ENCODE assay signal across 7 cellular contexts in genomic region chr11:64306563-64306875, GRCh38. TPM values are rescaled to one million over a fixed set of nuclear protein-coding genes. Genes with fewer than 3 reads are reported as not detected.
A peak's percentile ranks its signal among the peaks of the same experiment; 100 is the strongest.
DNase-seq lines count a peak whose midpoint lies in the region; ATAC-seq, FAIRE-seq and TF ChIP-seq lines count a peak whose summit lies in the region.

No MANE protein-coding gene starts in this region.

- peaks cover 8% of the 10 kb centered on the region; the same call in 1 of the 2 replicates for H3K36me3 ChIP-seq in HUES6 (ENCODE audit: control insufficient read depth, insufficient read depth, low read length)
- H3K36me3 ChIP-seq in keratinocyte (ENCODE audit: control insufficient read depth in 2 of 2, extremely low read depth in 1 of 2, insufficient read depth in 2 of 2, low read length in 2 of 2): no peaks in the 10 kb centered on the region
- peaks cover 0 to 14% (median 10%) of the 10 kb centered on the region in 4 donors for H3K36me3 ChIP-seq in stomach

- intact Hi-C loops in stomach (cut with DNase I; ENCODE audit: low total_unique reads): no loop called here

- H2AFZ ChIP-seq in keratinocyte (ENCODE audit: control insufficient read depth, low read length): peak overlapping the region; percentile 19

- no peak for ATAC-seq in activated naive CD8-positive, alpha-beta T cell treated with anti-CD3 and anti-CD28 coated beads, Interleukin-2, amount 50 U/mL, for 24 hours
- ATAC-seq in HG03520 (IDR thresholded peaks at IDR 0.05; ENCODE audit: unreplicated experiment): no peak

- peaks cover 17% of the 10 kb centered on the region for H3K36me3 Mint-ChIP-seq in activated naive CD8-positive, alpha-beta T cell treated with anti-CD3 and anti-CD28 coated beads, Interleukin-2, amount 50 U/mL, for 24 hours (ENCODE audit: low read depth)

- peaks cover 19% of the 10 kb centered on the region for H3K79me2 ChIP-seq in keratinocyte (ENCODE audit: control insufficient read depth, insufficient read depth, low read length)

- H3K4me2 ChIP-seq in keratinocyte (ENCODE audit: control insufficient read depth, extremely low read depth, insufficient read depth, low read depth, low read length): peak overlapping the region; percentile 97

- FAIRE-seq in keratinocyte (lab: Jason Lieb, UNC): no peak

- peaks cover 5% of the 10 kb centered on the region for H3K27me3 ChIP-seq in HUES6 (ENCODE audit: control insufficient read depth, insufficient read depth, low read length)
- no peaks in the 10 kb centered on the region for H3K27me3 ChIP-seq in keratinocyte (ENCODE audit: control insufficient read depth, extremely low read depth, insufficient read depth, low read length)
- peaks cover 0 to 23% (median 0%) of the 10 kb centered on the region in 3 donors for H3K27me3 ChIP-seq in stomach

- H3K4me3 Mint-ChIP-seq in activated naive CD8-positive, alpha-beta T cell treated with anti-CD3 and anti-CD28 coated beads, Interleukin-2, amount 50 U/mL, for 24 hours: peak overlapping the region; percentile 99

- no peak for TF ChIP-seq CTCF in keratinocyte (optimal IDR thresholded peaks at IDR 0.05 in 1 of 3, IDR thresholded peaks at IDR 0.05 in 1 of 3, conservative IDR thresholded peaks at IDR 0.05 in 1 of 3; ENCODE audit: extremely low read depth in 1 of 3, insufficient read depth in 2 of 3, low read length in 3 of 3)
- TF ChIP-seq CTCF in stomach (IDR thresholded peaks at IDR 0.05): no peak

- H4K20me1 ChIP-seq in keratinocyte (ENCODE audit: control insufficient read depth, extremely low read depth, insufficient read depth, low read length): peaks cover 3% of the 10 kb centered on the region

- peaks cover 9% of the 10 kb centered on the region for H3K27me3 Mint-ChIP-seq in activated naive CD8-positive, alpha-beta T cell treated with anti-CD3 and anti-CD28 coated beads, Interleukin-2, amount 50 U/mL, for 24 hours

- no peaks in the 10 kb centered on the region for H3K9me3 Mint-ChIP-seq in activated naive CD8-positive, alpha-beta T cell treated with anti-CD3 and anti-CD28 coated beads, Interleukin-2, amount 50 U/mL, for 24 hours

- no peak for DNase-seq in activated naive CD8-positive, alpha-beta T cell treated with anti-CD3 and anti-CD28 coated beads, Interleukin-2, amount 50 U/mL, for 24 hours
- DNase-seq in keratinocyte (ENCODE audit: low read depth, low spot score) (no peak), stomach (no peak), HK-2 (ENCODE audit: unreplicated experiment) (no peak), NCI-H748 treated with DMSO at 0.1 percent for 48 hours (lab: John Stamatoyannopoulos, UW) (no peak)

- H3K9me3 ChIP-seq in HUES6 (ENCODE audit: control insufficient read depth, insufficient read depth, low read depth, low read length) (no peaks in the 10 kb centered on the region), keratinocyte (ENCODE audit: control insufficient read depth, low read depth, low read length) (no peaks in the 10 kb centered on the region), stomach (no peaks in the 10 kb centered on the region)

- H3K27ac Mint-ChIP-seq in activated naive CD8-positive, alpha-beta T cell treated with anti-CD3 and anti-CD28 coated beads, Interleukin-2, amount 50 U/mL, for 24 hours: peak overlapping the region; percentile 96

- dilution Hi-C loops in keratinocyte (cut with MboI; ENCODE audit: extremely low pct_ligation_motif_present, low sequenced_read_pairs): no loop called here

- no peaks in the 10 kb centered on the region for H3K9me1 ChIP-seq in keratinocyte (ENCODE audit: control insufficient read depth, extremely low read depth, insufficient read depth, low read length)

- H3K4me1 Mint-ChIP-seq in activated naive CD8-positive, alpha-beta T cell treated with anti-CD3 and anti-CD28 coated beads, Interleukin-2, amount 50 U/mL, for 24 hours: peaks cover 35% of the 10 kb centered on the region

- H3K27ac ChIP-seq in HUES6 (ENCODE audit: low read depth, low read length): peak overlapping the region; percentile 57; the same call in 1 of the 2 replicates
- peak overlapping the region; percentile 54 for H3K27ac ChIP-seq in keratinocyte (ENCODE audit: control insufficient read depth, insufficient read depth, low read length)
- H3K27ac ChIP-seq in stomach: peak overlapping the region; percentile 95 to 97 (median 96)

- peak overlapping the region; percentile 82 for H3K9ac ChIP-seq in HUES6 (ENCODE audit: low read length)
- H3K9ac ChIP-seq in keratinocyte (ENCODE audit: control insufficient read depth, extremely low read depth, insufficient read depth, low read length): peak overlapping the region; percentile 80

- 13 to 28% (median 18%) methylated on average over 8 to 9 of the region's 9 CpGs for WGBS in stomach, 5 donors

- H3K4me1 ChIP-seq in HUES6 (ENCODE audit: control insufficient read depth, insufficient read depth, low read length) (peaks cover 13% of the 10 kb centered on the region), keratinocyte (ENCODE audit: control insufficient read depth, extremely low read depth, insufficient read depth, low read length) (peaks cover 27% of the 10 kb centered on the region), stomach (peaks cover 24 to 42% (median 36%) of the 10 kb centered on the region in 4 donors)

- no peak for TF ChIP-seq POLR2A in stomach (IDR thresholded peaks at IDR 0.05)

- H3K4me3 ChIP-seq in HUES6 (ENCODE audit: low read depth, low read length) (peak overlapping the region; percentile 97), keratinocyte (ENCODE audit: control insufficient read depth in 2 of 3, extremely low read depth in 1 of 3, insufficient read depth in 2 of 3, low read depth in 1 of 3, low read length in 3 of 3) (peak overlapping the region; percentile 78 to 86 (median 83)), stomach (peak overlapping the region; percentile 64 to 82 (median 76))

- no peak for TF ChIP-seq EP300 in stomach (IDR thresholded peaks at IDR 0.05)

RNA-seq across cellular contexts. Expression of gene ESRRA, which starts 1.2 kb away (rescaled TPM):
- 20.8 to 33.9 TPM (median 25.9 TPM) in 3 replicates for polyA plus RNA-seq in keratinocyte
- 6.2 TPM for polyA plus RNA-seq in keratinocyte (2011; ENCODE audit: low read depth)
- 13.5 and 32.9 TPM in 2 replicates for polyA plus RNA-seq in keratinocyte (2011; cell fraction: cytosol; rRNA removed)
- polyA plus RNA-seq in keratinocyte (2011; cell fraction: nucleus; rRNA removed): 26.2 and 37.4 TPM in 2 replicates
- 31.4 and 31.7 TPM in 2 replicates for polyA plus RNA-seq in keratinocyte (2012; ENCODE audit: low replicate concordance)
- polyA minus RNA-seq in keratinocyte: 9.4 to 20.5 TPM (median 17.5 TPM) in 3 replicates
- polyA minus RNA-seq in keratinocyte (2011; cell fraction: cytosol; rRNA and poly(A)+ RNA removed): 58.5 TPM
- 18.3 and 22.3 TPM in 2 replicates for polyA minus RNA-seq in keratinocyte (2011; cell fraction: nucleus; rRNA and poly(A)+ RNA removed)
- total RNA-seq in stomach: 100 to 1,000 TPM in 3 of 5 donors, 10 to 100 TPM in 2; 45.5 to 685 (median 142) TPM
- polyA plus RNA-seq in stomach: 10 to 100 TPM; 63.5 to 86.6 (median 82.5) TPM

RNA-seq across cellular contexts. Expression of gene CATSPERZ, which starts 6.4 kb away (rescaled TPM):
- polyA plus RNA-seq in keratinocyte (0.17 to 0.29 TPM (median 0.19 TPM) in 3 replicates), stomach (1 to 10 TPM in 2 of 3 donors, under 1 TPM in 1; 0.18 to 5.2 (median 1.7) TPM)
- polyA plus RNA-seq in keratinocyte (2011; ENCODE audit: low read depth): not detected
- polyA plus RNA-seq in keratinocyte (2011; cell fraction: cytosol; rRNA removed): 0.15 and 0.23 TPM in 2 replicates
- polyA plus RNA-seq in keratinocyte (2011; cell fraction: nucleus; rRNA removed): not detected in 2 replicates
- 0.28 TPM in 1 of 2 replicates, not detected in the other for polyA plus RNA-seq in keratinocyte (2012; ENCODE audit: low replicate concordance)
- polyA minus RNA-seq in keratinocyte: not detected in 3 replicates
- polyA minus RNA-seq in keratinocyte (2011; cell fraction: cytosol; rRNA and poly(A)+ RNA removed): not detected
- not detected in 2 replicates for polyA minus RNA-seq in keratinocyte (2011; cell fraction: nucleus; rRNA and poly(A)+ RNA removed)
- total RNA-seq in stomach: 10 to 100 TPM in 1 of 5 donors, not detected in 4; 11.3 TPM

RNA-seq across cellular contexts. Expression of gene TRMT112, which starts 10.8 kb away (rescaled TPM):
- polyA plus RNA-seq in keratinocyte (238 to 408 TPM (median 297 TPM) in 3 replicates), stomach (100 to 1,000 TPM; 271 to 337 (median 328) TPM)
- polyA plus RNA-seq in keratinocyte (2011; ENCODE audit: low read depth): 46.0 TPM
- polyA plus RNA-seq in keratinocyte (2011; cell fraction: cytosol; rRNA removed): 221 and 340 TPM in 2 replicates
- polyA plus RNA-seq in keratinocyte (2011; cell fraction: nucleus; rRNA removed): 140 and 145 TPM in 2 replicates
- 333 and 344 TPM in 2 replicates for polyA plus RNA-seq in keratinocyte (2012; ENCODE audit: low replicate concordance)
- 54.1 to 102 TPM (median 58.6 TPM) in 3 replicates for polyA minus RNA-seq in keratinocyte
- polyA minus RNA-seq in keratinocyte (2011; cell fraction: cytosol; rRNA and poly(A)+ RNA removed): 173 TPM
- 23.8 and 26.3 TPM in 2 replicates for polyA minus RNA-seq in keratinocyte (2011; cell fraction: nucleus; rRNA and poly(A)+ RNA removed)
- 100 to 1,000 TPM in 2 of 5 donors, 10 to 100 TPM in 3; 50.8 to 181 (median 99.9) TPM for total RNA-seq in stomach

RNA-seq across cellular contexts. Expression of gene PRDX5, which starts 11.4 kb away (rescaled TPM):
- polyA plus RNA-seq in keratinocyte (590 to 817 TPM (median 591 TPM) in 3 replicates), stomach (100 to 1,000 TPM; 462 to 725 (median 673) TPM)
- polyA plus RNA-seq in keratinocyte (2011; ENCODE audit: low read depth): 124 TPM
- 440 and 697 TPM in 2 replicates for polyA plus RNA-seq in keratinocyte (2011; cell fraction: cytosol; rRNA removed)
- polyA plus RNA-seq in keratinocyte (2011; cell fraction: nucleus; rRNA removed): 319 and 355 TPM in 2 replicates
- 463 and 515 TPM in 2 replicates for polyA plus RNA-seq in keratinocyte (2012; ENCODE audit: low replicate concordance)
- 146 to 217 TPM (median 180 TPM) in 3 replicates for polyA minus RNA-seq in keratinocyte
- 299 TPM for polyA minus RNA-seq in keratinocyte (2011; cell fraction: cytosol; rRNA and poly(A)+ RNA removed)
- polyA minus RNA-seq in keratinocyte (2011; cell fraction: nucleus; rRNA and poly(A)+ RNA removed): 43.8 and 51.7 TPM in 2 replicates
- total RNA-seq in stomach: 100 to 1,000 TPM in 3 of 5 donors, 10 to 100 TPM in 1, 1 to 10 TPM in 1; 9.3 to 254 (median 125) TPM

RNA-seq across cellular contexts. Expression of gene KCNK4, which starts 15.4 kb away (rescaled TPM):
- polyA plus RNA-seq in keratinocyte: not detected in 3 replicates
- not detected for polyA plus RNA-seq in keratinocyte (2011; ENCODE audit: low read depth)
- polyA plus RNA-seq in keratinocyte (2011; cell fraction: cytosol; rRNA removed): not detected in 2 replicates
- polyA plus RNA-seq in keratinocyte (2011; cell fraction: nucleus; rRNA removed): not detected in 2 replicates
- not detected in 2 replicates for polyA plus RNA-seq in keratinocyte (2012; ENCODE audit: low replicate concordance)
- polyA minus RNA-seq in keratinocyte: not detected in 3 replicates
- not detected for polyA minus RNA-seq in keratinocyte (2011; cell fraction: cytosol; rRNA and poly(A)+ RNA removed)
- not detected in 2 replicates for polyA minus RNA-seq in keratinocyte (2011; cell fraction: nucleus; rRNA and poly(A)+ RNA removed)
- total RNA-seq in stomach: not detected
- polyA plus RNA-seq in stomach: not detected
